Comparison of ENCODE assay signal across 9 cellular contexts in genomic region chrX:129600981-129601424, GRCh38. TPM values are rescaled to one million over a fixed set of nuclear protein-coding genes. Genes with fewer than 3 reads are reported as not detected.
DNase-seq lines count a peak whose midpoint lies in the region; ATAC-seq and TF ChIP-seq lines count a peak whose summit lies in the region.
"Had no signal": no experiment of that assay in that cellular context is flagged by ENCODE, and none has a peak within 500 bp of the region (broad histone marks: within the 10 kb centered on the region; RNA-seq: fewer than 3 reads in every experiment).

No MANE protein-coding gene starts in this region.

- no peaks in the 10 kb centered on the region for H3K27me3 Mint-ChIP-seq in CD8-positive, alpha-beta T cell (ENCODE audit: low read depth)
- H3K27me3 Mint-ChIP-seq in naive thymus-derived CD4-positive, alpha-beta T cell: no peaks in the 10 kb centered on the region

- no peak overlapping the region for H3K4me3 ChIP-seq in CD8-positive, alpha-beta T cell (ENCODE audit: low read depth, low read length)
- no peak overlapping the region for H3K4me3 ChIP-seq in naive thymus-derived CD4-positive, alpha-beta T cell (ENCODE audit: low read length)
- H3K4me3 ChIP-seq: SJSA1 had no signal

- peaks cover 11% of the 10 kb centered on the region for H3K4me1 ChIP-seq in CD8-positive, alpha-beta T cell (ENCODE audit: insufficient read depth, low read length)
- H3K4me1 ChIP-seq in naive thymus-derived CD4-positive, alpha-beta T cell (ENCODE audit: control insufficient read depth in 2 of 2, insufficient read depth in 2 of 2, low read length in 2 of 2): peaks cover 5 to 7% of the 10 kb centered on the region in 2 donors

- no peak overlapping the region for H3K4me3 Mint-ChIP-seq in CD8-positive, alpha-beta T cell
- no peak overlapping the region for H3K4me3 Mint-ChIP-seq in naive thymus-derived CD4-positive, alpha-beta T cell

- intact Hi-C loops in CD8-positive, alpha-beta T cell (cut with DNase I, micrococcal nuclease): loop anchor here in 1 of 2 experiments (2.0 to 10.0 kb wide), 5 partner anchors 306 to 1316 kb away; partner anchors contain the start of genes ENOX2 and UTP14A
- intact Hi-C loops in naive thymus-derived CD4-positive, alpha-beta T cell (cut with micrococcal nuclease): loop anchor here (2.0 to 10.0 kb wide), 5 partner anchors 154 to 1316 kb away; partner anchors contain the start of genes ENOX2 (in 1 of the 2) and SLC25A14 (in 1 of the 2)

- peak in 2 of 7 experiments; percentile 4 to 14 for DNase-seq in CD8-positive, alpha-beta T cell
- DNase-seq in RPMI7951 (ENCODE audit: low read depth) (peak; percentile 17), erythroblast (lab: John Stamatoyannopoulos, UW) (peak; percentile 2 to 26), GM19240 (ENCODE audit: insufficient read length, low spot score) (no peak)
- peak in 5 of 9 donors; percentile 16 to 36 (median 27) for DNase-seq in naive thymus-derived CD4-positive, alpha-beta T cell

- no peak for TF ChIP-seq POLR2A in erythroblast (IDR thresholded peaks at IDR 0.05; ENCODE audit: low read length)

- H3K36me3 Mint-ChIP-seq in CD8-positive, alpha-beta T cell: no peaks in the 10 kb centered on the region
- H3K36me3 Mint-ChIP-seq in naive thymus-derived CD4-positive, alpha-beta T cell: peaks cover 0 to 5% (median 0%) of the 10 kb centered on the region in 5 donors

- H3K27ac Mint-ChIP-seq in CD8-positive, alpha-beta T cell: no peak overlapping the region
- peak overlapping the region in 4 of 9 donors; percentile 3 to 47 (median 20) for H3K27ac Mint-ChIP-seq in naive thymus-derived CD4-positive, alpha-beta T cell

- no peaks in the 10 kb centered on the region for H3K9me3 ChIP-seq in CD8-positive, alpha-beta T cell (ENCODE audit: low read length)
- H3K9me3 ChIP-seq in naive thymus-derived CD4-positive, alpha-beta T cell (ENCODE audit: control insufficient read depth in 2 of 3, low read length in 3 of 3): no peaks in the 10 kb centered on the region
- H3K9me3 ChIP-seq: SJSA1 had no signal

- POLR2A ChIA-PET in CD8-positive, alpha-beta T cell (lab: Charles Lee): interaction anchor here (0.6 kb wide), 1 partner anchor 33 kb away, joined by 4 read pairs; no protein-coding TSS in a partner anchor
- POLR2A ChIA-PET in naive thymus-derived CD4-positive, alpha-beta T cell (lab: Charles Lee): interaction anchor here (0.6 kb wide), 1 partner anchor 325 kb away, joined by 3 read pairs; no protein-coding TSS in a partner anchor

- H3K4me1 Mint-ChIP-seq in CD8-positive, alpha-beta T cell (ENCODE audit: low read depth): peaks cover 21% of the 10 kb centered on the region
- peaks cover 3 to 27% (median 14%) of the 10 kb centered on the region in 7 donors for H3K4me1 Mint-ChIP-seq in naive thymus-derived CD4-positive, alpha-beta T cell

- no peaks in the 10 kb centered on the region for H3K27me3 ChIP-seq in CD8-positive, alpha-beta T cell (ENCODE audit: insufficient read depth, low read length)
- H3K27me3 ChIP-seq in naive thymus-derived CD4-positive, alpha-beta T cell (ENCODE audit: control insufficient read depth in 2 of 2, insufficient read depth in 2 of 2, low read length in 2 of 2): no peaks in the 10 kb centered on the region
- H3K27me3 ChIP-seq: SJSA1 had no signal

- H3K36me3 ChIP-seq in CD8-positive, alpha-beta T cell (ENCODE audit: insufficient read depth, low read length): no peaks in the 10 kb centered on the region
- H3K36me3 ChIP-seq in naive thymus-derived CD4-positive, alpha-beta T cell (ENCODE audit: control insufficient read depth in 2 of 3, insufficient read depth in 3 of 3, low read length in 3 of 3): no peaks in the 10 kb centered on the region
- H3K36me3 ChIP-seq: SJSA1 had no signal

- no peak overlapping the region for H3K27ac ChIP-seq in CD8-positive, alpha-beta T cell (ENCODE audit: low read depth, low read length)
- H3K27ac ChIP-seq in naive thymus-derived CD4-positive, alpha-beta T cell (ENCODE audit: low read depth, low read length): no peak overlapping the region
- H3K27ac ChIP-seq: SJSA1 had no signal

- TF ChIP-seq CTCF in CD8-positive, alpha-beta T cell (IDR thresholded peaks at IDR 0.05): peak; percentile 35

- ATAC-seq in CD8-positive, alpha-beta T cell: no peak
- ATAC-seq in GM19468 (IDR thresholded peaks at IDR 0.05; ENCODE audit: extremely low read depth, unreplicated experiment) (peak; percentile 40), HG03460 (IDR thresholded peaks at IDR 0.05; ENCODE audit: unreplicated experiment) (no peak), HG03135 (IDR thresholded peaks at IDR 0.05; ENCODE audit: unreplicated experiment) (no peak)
- peak; percentile 55 for ATAC-seq in naive thymus-derived CD4-positive, alpha-beta T cell

- no peaks in the 10 kb centered on the region for H3K9me3 Mint-ChIP-seq in CD8-positive, alpha-beta T cell
- no peaks in the 10 kb centered on the region for H3K9me3 Mint-ChIP-seq in naive thymus-derived CD4-positive, alpha-beta T cell

- CTCF ChIA-PET in CD8-positive, alpha-beta T cell (lab: Charles Lee): interaction anchor here (0.7 to 1.5 kb wide), 9 partner anchors 8 to 591 kb away, joined by 3 to 7 read pairs (median 3); partner anchors contain the start of gene UTP14A
- CTCF ChIA-PET in naive thymus-derived CD4-positive, alpha-beta T cell (lab: Charles Lee): interaction anchor here (0.7 to 1.2 kb wide), 2 partner anchors 320 to 460 kb away, joined by 3 to 4 read pairs; no protein-coding TSS in a partner anchor

RNA-seq across cellular contexts. Expression of gene APLN, which starts 53.8 kb away (rescaled TPM):
- not detected for total RNA-seq in CD8-positive, alpha-beta T cell
- 0.98 and 1.2 TPM in 2 replicates for total RNA-seq in RPMI7951 (2014; rRNA removed; shearing (Covaris generic))
- total RNA-seq in naive thymus-derived CD4-positive, alpha-beta T cell: under 1 TPM in 1 of 5 experiments, not detected in 4; 0.10 TPM
- not detected for polyA plus RNA-seq in naive thymus-derived CD4-positive, alpha-beta T cell

Comparison
In these comparisons a context has a peak if more than half of its experiments do, and no peak if none do; other contexts are left out.
1. ATAC-seq: peak in GM19468 (single experiment) and naive thymus-derived CD4-positive, alpha-beta T cell (single experiment); none in CD8-positive, alpha-beta T cell (single experiment), HG03460 (single experiment) and HG03135 (single experiment).